ENCODE assay signal across 8 cellular contexts in the genomic region with DNA sequence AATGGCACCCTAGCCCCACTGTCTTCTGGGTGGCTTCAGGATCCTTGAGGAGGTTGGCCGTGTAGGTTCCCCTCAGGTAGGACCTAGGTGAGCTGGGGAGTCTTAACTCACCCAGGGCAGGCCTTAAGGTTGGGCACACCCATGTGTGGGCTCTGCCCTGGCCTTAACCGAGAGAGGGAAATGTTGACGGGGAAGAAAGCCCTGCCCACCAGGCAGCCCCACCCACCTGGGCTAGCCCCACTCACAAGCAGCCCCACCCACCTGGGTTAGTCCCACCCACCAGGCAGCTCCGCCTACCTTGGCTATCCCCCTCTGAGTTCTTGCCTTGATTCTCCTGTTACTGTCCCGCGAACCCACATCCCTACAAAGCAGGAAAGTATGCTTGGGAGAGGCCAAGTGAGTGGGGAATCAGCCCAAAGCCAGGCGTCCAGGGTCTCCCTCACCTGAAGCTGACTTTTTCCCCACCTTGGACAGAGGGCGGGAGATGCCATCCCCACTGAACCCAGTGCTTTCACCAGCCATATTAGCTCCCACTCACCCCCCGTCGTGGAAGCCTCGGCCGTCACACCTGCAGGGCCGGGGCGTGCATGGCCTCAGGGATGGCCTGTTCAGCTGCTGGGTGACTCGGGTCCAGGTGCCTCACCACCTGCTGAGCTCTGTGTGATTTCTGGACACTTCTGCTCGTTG. TPM values are rescaled to one million over a fixed set of nuclear protein-coding genes. Genes with fewer than 3 reads are reported as not detected.
A peak's percentile ranks its signal among the peaks of the same experiment; 100 is the strongest.
DNase-seq lines count a peak whose midpoint lies in the region; ATAC-seq, FAIRE-seq and TF ChIP-seq lines count a peak whose summit lies in the region.

Gene MYEOV, plus strand, starts transcription at position 337 of the 687 bp plus-strand sequence. CDS start 1,200 bp downstream, outside the sequence.

- ATAC-seq in HG03457 (IDR thresholded peaks at IDR 0.05; ENCODE audit: unreplicated experiment) (no peak), GM19328 (IDR thresholded peaks at IDR 0.05; ENCODE audit: unreplicated experiment) (no peak)

- in situ Hi-C loops in GM13977 (cut with MboI; ENCODE audit: low pct_unique_long_range_greater_than_20kb, low sequenced_read_pairs, unreplicated experiment), result no loop called here

- no peak within 1 kb of the TSS for H3K4me3 Mint-ChIP-seq in astrocyte (ENCODE audit: unreplicated experiment)

- no peak within 1 kb of the TSS for H3K27ac Mint-ChIP-seq in astrocyte (ENCODE audit: unreplicated experiment)

- H3K9ac ChIP-seq in OCI-LY3 (ENCODE audit: low read length) (peak within 1 kb of the TSS; percentile 68), astrocyte (ENCODE audit: low read length) (no peak within 1 kb of the TSS), mucosa of stomach (ENCODE audit: low read length) (peak within 1 kb of the TSS; percentile 73)

- TF ChIP-seq CTCF in GM13977 (IDR thresholded peaks at IDR 0.05; ENCODE audit: extremely low read depth, insufficient read depth, missing control alignments) (no peak), OCI-LY3 (IDR thresholded peaks at IDR 0.05; ENCODE audit: low read depth, low read length) (no peak), astrocyte (IDR thresholded peaks at IDR 0.05; ENCODE audit: insufficient read depth, low read depth, low read length) (no peak)

- peak within 1 kb of the TSS; percentile 95 for H3K4me2 ChIP-seq in OCI-LY3 (ENCODE audit: low read length)
- H3K4me2 ChIP-seq in astrocyte (ENCODE audit: low read length), result no peak within 1 kb of the TSS

- H3K9me3 Mint-ChIP-seq in astrocyte (ENCODE audit: unreplicated experiment), result peaks cover 10% of the 10 kb centered on the region

- H3K4me1 ChIP-seq in OCI-LY3 (ENCODE audit: low read length) (peaks cover 58% of the 10 kb centered on the region), astrocyte (ENCODE audit: insufficient read depth, low read length) (peaks cover 24% of the 10 kb centered on the region), mucosa of stomach (ENCODE audit: control insufficient read depth, insufficient read depth, low read length) (peaks cover 87% of the 10 kb centered on the region)

- H3K79me2 ChIP-seq in OCI-LY3 (ENCODE audit: low read length) (no peaks in the 10 kb centered on the region), astrocyte (ENCODE audit: insufficient read depth, low read length) (no peaks in the 10 kb centered on the region)

- H3K9me3 ChIP-seq in OCI-LY3 (ENCODE audit: insufficient read depth, low read length), result no peaks in the 10 kb centered on the region
- no peaks in the 10 kb centered on the region for H3K9me3 ChIP-seq in astrocyte (ENCODE audit: insufficient read depth, low read depth, low read length)
- no peaks in the 10 kb centered on the region for H3K9me3 ChIP-seq in mucosa of stomach (ENCODE audit: control insufficient read depth, low read length)

- H2AFZ ChIP-seq in OCI-LY3 (ENCODE audit: low read depth, low read length), result no peak within 1 kb of the TSS
- peak within 1 kb of the TSS; percentile 35 for H2AFZ ChIP-seq in astrocyte (ENCODE audit: low read depth, low read length)

- FAIRE-seq in astrocyte (lab: Jason Lieb, UNC), result no peak

- DNase-seq in GM13977 (ENCODE audit: low spot score), result peak; percentile 76
- DNase-seq in astrocyte (ENCODE audit: low read depth), result no peak
- DNase-seq in kidney glomerular epithelial cell (lab: John Stamatoyannopoulos, UW), result no peak
- DNase-seq in NCI-H2171 treated with DMSO at 0.1 percent for 48 hours (lab: John Stamatoyannopoulos, UW), result no peak

- peaks cover 36% of the 10 kb centered on the region for H3K27me3 Mint-ChIP-seq in astrocyte (ENCODE audit: low read depth, unreplicated experiment)

- peaks cover 8% of the 10 kb centered on the region for H3K36me3 ChIP-seq in OCI-LY3 (replicated peaks; ENCODE audit: low read depth, low read length)
- no peaks in the 10 kb centered on the region for H3K36me3 ChIP-seq in astrocyte (ENCODE audit: insufficient read depth, low read length)
- no peaks in the 10 kb centered on the region for H3K36me3 ChIP-seq in mucosa of stomach (ENCODE audit: control insufficient read depth, insufficient read depth, low read length)

- H4K20me1 ChIP-seq in OCI-LY3 (ENCODE audit: insufficient read depth, low read length) (no peaks in the 10 kb centered on the region), astrocyte (ENCODE audit: insufficient read depth, low read length) (no peaks in the 10 kb centered on the region)

- H3K4me3 ChIP-seq in OCI-LY3 (ENCODE audit: low read length) (peak within 1 kb of the TSS; percentile 80), astrocyte (ENCODE audit: insufficient read depth, low read depth, low read length) (no peak within 1 kb of the TSS), mucosa of stomach (ENCODE audit: low read length) (peak within 1 kb of the TSS; percentile 31)

- H3K27ac ChIP-seq in OCI-LY3 (ENCODE audit: low read length) (peak within 1 kb of the TSS; percentile 27; the same call in 1 of the 2 replicates), astrocyte (ENCODE audit: low read depth, low read length) (no peak within 1 kb of the TSS)

- H3K27me3 ChIP-seq in OCI-LY3 (ENCODE audit: low read depth, low read length) (no peaks in the 10 kb centered on the region), astrocyte (ENCODE audit: insufficient read depth, low read length) (no peaks in the 10 kb centered on the region), mucosa of stomach (ENCODE audit: control insufficient read depth, insufficient read depth, low read length) (no peaks in the 10 kb centered on the region)

- H3K4me1 Mint-ChIP-seq in astrocyte (ENCODE audit: low read depth, unreplicated experiment), result peaks cover 9% of the 10 kb centered on the region

- H3K36me3 Mint-ChIP-seq in astrocyte (ENCODE audit: low read depth, unreplicated experiment), result peaks cover 3% of the 10 kb centered on the region

RNA-seq across cellular contexts. Expression of gene MYEOV, which starts in this region (rescaled TPM):
- total RNA-seq in astrocyte, result not detected in 2 replicates
